In the genomic region with DNA sequence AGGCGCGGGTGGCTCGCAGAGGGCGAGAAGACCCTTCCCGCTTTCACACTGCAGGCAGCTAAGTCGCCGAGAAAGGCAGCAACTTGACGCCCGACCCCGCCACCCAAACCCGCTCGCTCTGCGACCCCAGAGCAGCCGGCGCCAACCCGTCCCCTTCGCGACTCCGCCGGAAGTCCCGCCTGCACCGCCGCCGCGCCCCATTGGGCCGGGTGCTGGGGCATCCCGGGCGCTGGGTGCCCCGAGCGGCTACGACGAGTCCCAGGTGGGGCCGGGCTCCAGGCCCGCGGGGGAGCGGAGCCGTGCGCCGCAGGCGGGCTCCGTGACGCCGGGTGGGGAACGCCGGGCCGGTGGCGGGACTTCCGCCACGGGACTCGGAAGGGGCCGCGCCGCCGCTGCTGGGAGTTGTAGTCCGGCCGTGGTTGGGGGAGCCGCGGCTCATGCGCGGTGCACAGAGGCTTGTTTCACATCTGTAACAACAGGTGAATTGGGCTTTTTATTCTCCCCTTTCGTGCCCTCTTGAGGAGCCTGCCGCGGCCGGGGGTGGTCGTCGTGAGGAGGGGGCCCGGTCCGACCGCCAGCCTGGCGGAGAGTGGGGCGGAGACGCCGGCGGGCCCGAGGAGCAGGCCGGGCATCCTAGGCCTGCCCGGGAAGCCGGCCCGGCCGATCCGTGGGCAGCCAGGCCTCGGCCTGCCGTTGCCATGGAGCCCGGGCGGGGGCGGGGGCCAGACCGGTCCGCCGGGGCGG, we compare ENCODE assay signal across 8 cellular contexts. TPM values are rescaled to one million over a fixed set of nuclear protein-coding genes. Genes with fewer than 3 reads are reported as not detected.
DNase-seq lines count a peak whose midpoint lies in the region; ATAC-seq and TF ChIP-seq lines count a peak whose summit lies in the region.

A gene with protein sequence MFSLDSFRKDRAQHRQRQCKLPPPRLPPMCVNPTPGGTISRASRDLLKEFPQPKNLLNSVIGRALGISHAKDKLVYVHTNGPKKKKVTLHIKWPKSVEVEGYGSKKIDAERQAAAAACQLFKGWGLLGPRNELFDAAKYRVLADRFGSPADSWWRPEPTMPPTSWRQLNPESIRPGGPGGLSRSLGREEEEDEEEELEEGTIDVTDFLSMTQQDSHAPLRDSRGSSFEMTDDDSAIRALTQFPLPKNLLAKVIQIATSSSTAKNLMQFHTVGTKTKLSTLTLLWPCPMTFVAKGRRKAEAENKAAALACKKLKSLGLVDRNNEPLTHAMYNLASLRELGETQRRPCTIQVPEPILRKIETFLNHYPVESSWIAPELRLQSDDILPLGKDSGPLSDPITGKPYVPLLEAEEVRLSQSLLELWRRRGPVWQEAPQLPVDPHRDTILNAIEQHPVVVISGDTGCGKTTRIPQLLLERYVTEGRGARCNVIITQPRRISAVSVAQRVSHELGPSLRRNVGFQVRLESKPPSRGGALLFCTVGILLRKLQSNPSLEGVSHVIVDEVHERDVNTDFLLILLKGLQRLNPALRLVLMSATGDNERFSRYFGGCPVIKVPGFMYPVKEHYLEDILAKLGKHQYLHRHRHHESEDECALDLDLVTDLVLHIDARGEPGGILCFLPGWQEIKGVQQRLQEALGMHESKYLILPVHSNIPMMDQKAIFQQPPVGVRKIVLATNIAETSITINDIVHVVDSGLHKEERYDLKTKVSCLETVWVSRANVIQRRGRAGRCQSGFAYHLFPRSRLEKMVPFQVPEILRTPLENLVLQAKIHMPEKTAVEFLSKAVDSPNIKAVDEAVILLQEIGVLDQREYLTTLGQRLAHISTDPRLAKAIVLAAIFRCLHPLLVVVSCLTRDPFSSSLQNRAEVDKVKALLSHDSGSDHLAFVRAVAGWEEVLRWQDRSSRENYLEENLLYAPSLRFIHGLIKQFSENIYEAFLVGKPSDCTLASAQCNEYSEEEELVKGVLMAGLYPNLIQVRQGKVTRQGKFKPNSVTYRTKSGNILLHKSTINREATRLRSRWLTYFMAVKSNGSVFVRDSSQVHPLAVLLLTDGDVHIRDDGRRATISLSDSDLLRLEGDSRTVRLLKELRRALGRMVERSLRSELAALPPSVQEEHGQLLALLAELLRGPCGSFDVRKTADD (plus strand): TSS at position 405 of the 744 bp plus-strand sequence. CDS start 7,546 bp downstream, outside the sequence.

- H3K4me1 ChIP-seq in SJCRH30 (peaks cover 12% of the 10 kb centered on the region), foreskin keratinocyte (peaks cover 5% of the 10 kb centered on the region), neuron (ENCODE audit: insufficient read depth, low read length) (peaks cover 14% of the 10 kb centered on the region)

- DNase-seq in Daoy (ENCODE audit: low read depth): peak; percentile 88
- peak; percentile 67 for DNase-seq in Jurkat, Clone E6-1 (ENCODE audit: low read depth, low spot score)
- peak; percentile 85 to 86 for DNase-seq in SJCRH30
- peak; percentile 49 to 76 (median 64) for DNase-seq in activated naive CD4-positive, alpha-beta T cell (lab: John Stamatoyannopoulos, UW)
- peak; percentile 48 to 77 for DNase-seq in foreskin keratinocyte
- DNase-seq in stromal cell of bone marrow (ENCODE audit: low read depth): peak; percentile 80

- no peak for TF ChIP-seq CTCF in foreskin keratinocyte (conservative IDR thresholded peaks at IDR 0.05)

- H3K27me3 ChIP-seq in SJCRH30 (no peaks in the 10 kb centered on the region), foreskin keratinocyte (no peaks in the 10 kb centered on the region), neuron (ENCODE audit: insufficient read depth, low read length) (no peaks in the 10 kb centered on the region)

- peaks cover 5% of the 10 kb centered on the region; the same call in 1 of the 2 replicates for H3K36me3 ChIP-seq in SJCRH30
- H3K36me3 ChIP-seq in neuron (ENCODE audit: insufficient read depth, low read length): peaks cover 22% of the 10 kb centered on the region

- peak within 1 kb of the TSS; percentile 73 for H2AFZ ChIP-seq in neuron (ENCODE audit: low read depth, low read length)

- H3K9me3 ChIP-seq in SJCRH30 (replicated peaks) (no peaks in the 10 kb centered on the region), neuron (ENCODE audit: low read length) (no peaks in the 10 kb centered on the region)

- peak within 1 kb of the TSS; percentile 100 for H3K27ac ChIP-seq in SJCRH30
- peak within 1 kb of the TSS; percentile 73 for H3K27ac ChIP-seq in foreskin keratinocyte

- peak within 1 kb of the TSS; percentile 94 for H3K4me3 ChIP-seq in Jurkat, Clone E6-1 (ENCODE audit: low read length)
- H3K4me3 ChIP-seq in SJCRH30 (peak within 1 kb of the TSS; percentile 97), neuron (ENCODE audit: low read length) (peak within 1 kb of the TSS; percentile 98)

- ATAC-seq in GM21717 (IDR thresholded peaks at IDR 0.05; ENCODE audit: unreplicated experiment): peak; percentile 81
- peak; percentile 80 for ATAC-seq in foreskin keratinocyte

RNA-seq across cellular contexts. Expression of the gene that starts here (rescaled TPM):
- 66.5 and 68.0 TPM in 2 replicates for total RNA-seq in Daoy (2014; rRNA removed; shearing (Covaris generic))
- 88.0 TPM for polyA plus RNA-seq in Jurkat, Clone E6-1 (2012; ENCODE audit: insufficient read depth, insufficient read length)
- 74.0 and 78.6 TPM in 2 replicates for total RNA-seq in SJCRH30 (2014; rRNA removed; shearing (Covaris generic))
- 58.9 and 63.2 TPM in 2 replicates for total RNA-seq in foreskin keratinocyte
- polyA plus RNA-seq in foreskin keratinocyte: 35.5 and 42.0 TPM in 2 replicates

Comparison
In these comparisons a context has a peak if more than half of its experiments do, and no peak if none do; other contexts are left out.
1. Peak in every context shown above with its lines: DNase-seq, ATAC-seq, H3K4me3 ChIP-seq and H3K27ac ChIP-seq.